ENCODE assay signal across 8 cellular contexts in genomic region chr6:79076881-79077641, GRCh38. TPM values are rescaled to one million over a fixed set of nuclear protein-coding genes. Genes with fewer than 3 reads are reported as not detected.
DNase-seq lines count a peak whose midpoint lies in the region; ATAC-seq, FAIRE-seq and TF ChIP-seq lines count a peak whose summit lies in the region.

No MANE protein-coding gene starts in this region.

- H3K4me3 ChIP-seq in DOHH2 (ENCODE audit: low read length) (peak overlapping the region; percentile 94), GM23248 (peak overlapping the region; percentile 95), Karpas-422 (ENCODE audit: low read length) (peak overlapping the region; percentile 73)
- peak overlapping the region; percentile 83 for H3K4me3 ChIP-seq in naive thymus-derived CD4-positive, alpha-beta T cell (ENCODE audit: low read length)

- H3K4me2 ChIP-seq in DOHH2 (ENCODE audit: low read length) (peak overlapping the region; percentile 71), GM23248 (ENCODE audit: unreplicated experiment) (peak overlapping the region; percentile 97), Karpas-422 (ENCODE audit: low read depth, low read length, poor library complexity, severe bottlenecking) (peak overlapping the region; percentile 91)

- intact Hi-C loops in activated T-helper 1 cell treated with anti-CD3 and anti-CD28 coated beads, Interleukin-12 subunit alpha, Interleukin-12 subunit beta, Interleukin-2, Interleukin-4 antibody, amounts not matched to agents 30 ng/mL and 10 ng/mL and 1 ng/mL, durations not matched to agents 14 hours and 24 hours and 36 hours (cut with micrococcal nuclease): loop anchor here (1.0 to 10.0 kb wide), 4 partner anchors 42 to 1088 kb away; no protein-coding TSS in a partner anchor
- intact Hi-C loops in naive thymus-derived CD4-positive, alpha-beta T cell (cut with micrococcal nuclease): loop anchor here (1.0 to 10.0 kb wide), 7 partner anchors 16 to 1030 kb away; partner anchors contain the start of genes BCKDHB (in 1 of the 2) and TTK (in 1 of the 2)

- H3K36me3 ChIP-seq in DOHH2 (ENCODE audit: control insufficient read depth, low read length) (peaks cover 51% of the 10 kb centered on the region), GM23248 (ENCODE audit: low read depth) (no peaks in the 10 kb centered on the region), Karpas-422 (ENCODE audit: insufficient read depth, low read length) (peaks cover 23% of the 10 kb centered on the region)
- H3K36me3 ChIP-seq in naive thymus-derived CD4-positive, alpha-beta T cell (ENCODE audit: control insufficient read depth in 2 of 3, insufficient read depth in 3 of 3, low read length in 3 of 3): peaks cover 0 to 12% (median 0%) of the 10 kb centered on the region in 3 experiments

- H3K27ac ChIP-seq in DOHH2 (ENCODE audit: low read depth, low read length): peak overlapping the region; percentile 77
- H3K27ac ChIP-seq in GM23248: peak overlapping the region; percentile 94
- peak overlapping the region; percentile 73 for H3K27ac ChIP-seq in Karpas-422 (ENCODE audit: low read length)
- peak overlapping the region; percentile 98 for H3K27ac ChIP-seq in naive thymus-derived CD4-positive, alpha-beta T cell (ENCODE audit: low read depth, low read length)

- H2AFZ ChIP-seq in GM23248: peak overlapping the region; percentile 86
- no peak overlapping the region for H2AFZ ChIP-seq in Karpas-422 (ENCODE audit: low read length)

- H3F3A ChIP-seq in DOHH2 (ENCODE audit: control insufficient read depth, insufficient read depth) (peaks cover 13% of the 10 kb centered on the region), GM23248 (ENCODE audit: insufficient read depth) (peaks cover 31% of the 10 kb centered on the region)

- H3K4me1 ChIP-seq in DOHH2 (ENCODE audit: control insufficient read depth, low read length) (peaks cover 65% of the 10 kb centered on the region), GM23248 (ENCODE audit: insufficient read depth) (peaks cover 27% of the 10 kb centered on the region), Karpas-422 (ENCODE audit: low read length) (peaks cover 56% of the 10 kb centered on the region)
- peaks cover 27 to 28% of the 10 kb centered on the region in 2 donors for H3K4me1 ChIP-seq in naive thymus-derived CD4-positive, alpha-beta T cell (ENCODE audit: control insufficient read depth in 2 of 2, insufficient read depth in 2 of 2, low read length in 2 of 2)

- peak; percentile 75 for ATAC-seq in naive thymus-derived CD4-positive, alpha-beta T cell
- ATAC-seq in stimulated activated effector memory CD8-positive, alpha-beta T cell treated with anti-CD3 and anti-CD28 coated beads, Interleukin-12 subunit alpha, Interleukin-12 subunit beta, amount 100 ng/mL, for 72 hours: peak; percentile 82

- FAIRE-seq in RCC 7860 (lab: Jason Lieb, UNC): no peak

- H3K4me3 Mint-ChIP-seq in activated T-helper 1 cell treated with anti-CD3 and anti-CD28 coated beads, Interleukin-12 subunit alpha, Interleukin-12 subunit beta, Interleukin-2, Interleukin-4 antibody, amounts not matched to agents 30 ng/mL and 10 ng/mL and 1 ng/mL, durations not matched to agents 14 hours and 24 hours and 36 hours: peak overlapping the region; percentile 88
- H3K4me3 Mint-ChIP-seq in naive thymus-derived CD4-positive, alpha-beta T cell: peak overlapping the region; percentile 87 to 97 (median 93)
- peak overlapping the region; percentile 89 for H3K4me3 Mint-ChIP-seq in stimulated activated effector memory CD8-positive, alpha-beta T cell treated with anti-CD3 and anti-CD28 coated beads, Interleukin-12 subunit alpha, Interleukin-12 subunit beta, amount 100 ng/mL, for 72 hours

- CTCF ChIA-PET in naive thymus-derived CD4-positive, alpha-beta T cell (lab: Charles Lee): interaction anchor here (0.6 kb wide), 1 partner anchor 176 kb away, joined by 3 read pairs; no protein-coding TSS in a partner anchor

- DNase-seq in GM23248 (peak; percentile 99), Karpas-422 (peak; percentile 96), RCC 7860 (ENCODE audit: low spot score) (peak; percentile 85), fibroblast of gingiva (ENCODE audit: low read depth) (peak; percentile 98)
- peak; percentile 85 for DNase-seq in activated T-helper 1 cell treated with anti-CD3 and anti-CD28 coated beads, Interleukin-12 subunit alpha, Interleukin-12 subunit beta, Interleukin-2, Interleukin-4 antibody, amounts not matched to agents 30 ng/mL and 10 ng/mL and 1 ng/mL, durations not matched to agents 14 hours and 24 hours and 36 hours (ENCODE audit: low spot score)
- peak; percentile 82 to 96 (median 93) for DNase-seq in naive thymus-derived CD4-positive, alpha-beta T cell
- peak; percentile 83 to 91 for DNase-seq in stimulated activated effector memory CD8-positive, alpha-beta T cell treated with anti-CD3 and anti-CD28 coated beads, Interleukin-12 subunit alpha, Interleukin-12 subunit beta, amount 100 ng/mL, for 72 hours (ENCODE audit: low spot score in 2 of 2)

- H3K9me3 ChIP-seq in DOHH2 (ENCODE audit: control insufficient read depth, insufficient read depth, low read length) (no peaks in the 10 kb centered on the region), GM23248 (ENCODE audit: low read depth) (no peaks in the 10 kb centered on the region), Karpas-422 (ENCODE audit: low read length) (no peaks in the 10 kb centered on the region)
- H3K9me3 ChIP-seq in naive thymus-derived CD4-positive, alpha-beta T cell (ENCODE audit: control insufficient read depth in 2 of 3, low read length in 3 of 3): no peaks in the 10 kb centered on the region

- no peaks in the 10 kb centered on the region for H3K9me2 ChIP-seq in DOHH2 (replicated peaks; ENCODE audit: control insufficient read depth, low read length)
- H3K9me2 ChIP-seq in GM23248 (ENCODE audit: insufficient read depth): no peaks in the 10 kb centered on the region
- no peaks in the 10 kb centered on the region for H3K9me2 ChIP-seq in Karpas-422 (replicated peaks; ENCODE audit: insufficient read depth, low read length)

- peaks cover 46% of the 10 kb centered on the region for H3K4me1 Mint-ChIP-seq in activated T-helper 1 cell treated with anti-CD3 and anti-CD28 coated beads, Interleukin-12 subunit alpha, Interleukin-12 subunit beta, Interleukin-2, Interleukin-4 antibody, amounts not matched to agents 30 ng/mL and 10 ng/mL and 1 ng/mL, durations not matched to agents 14 hours and 24 hours and 36 hours (ENCODE audit: low read depth)
- H3K4me1 Mint-ChIP-seq in naive thymus-derived CD4-positive, alpha-beta T cell: peaks cover 25 to 58% (median 53%) of the 10 kb centered on the region in 7 donors
- peaks cover 17% of the 10 kb centered on the region for H3K4me1 Mint-ChIP-seq in stimulated activated effector memory CD8-positive, alpha-beta T cell treated with anti-CD3 and anti-CD28 coated beads, Interleukin-12 subunit alpha, Interleukin-12 subunit beta, amount 100 ng/mL, for 72 hours

- WGBS in GM23248 (ENCODE audit: low coverage in 1 of 2, low lambda C conversion rate in 2 of 2, missing lambda C conversion rate in 2 of 2), 2 experiments: 1 to 3% methylated on average over 46 to 65 of the region's 78 CpGs

- POLR2A ChIA-PET in naive thymus-derived CD4-positive, alpha-beta T cell (lab: Charles Lee): interaction anchor here (1.0 to 5.6 kb wide), 12 partner anchors 10 to 1029 kb away, joined by 3 to 44 read pairs (median 8); partner anchors contain the start of genes BCKDHB, HMGN3 and LCA5

- TF ChIP-seq CTCF in DOHH2 (IDR thresholded peaks at IDR 0.05; ENCODE audit: low read depth, low read length, poor library complexity, severe bottlenecking): no peak

- no peaks in the 10 kb centered on the region for H3K9me3 Mint-ChIP-seq in activated T-helper 1 cell treated with anti-CD3 and anti-CD28 coated beads, Interleukin-12 subunit alpha, Interleukin-12 subunit beta, Interleukin-2, Interleukin-4 antibody, amounts not matched to agents 30 ng/mL and 10 ng/mL and 1 ng/mL, durations not matched to agents 14 hours and 24 hours and 36 hours
- H3K9me3 Mint-ChIP-seq in naive thymus-derived CD4-positive, alpha-beta T cell: peaks cover 0 to 9% (median 0%) of the 10 kb centered on the region in 11 donors
- no peaks in the 10 kb centered on the region for H3K9me3 Mint-ChIP-seq in stimulated activated effector memory CD8-positive, alpha-beta T cell treated with anti-CD3 and anti-CD28 coated beads, Interleukin-12 subunit alpha, Interleukin-12 subunit beta, amount 100 ng/mL, for 72 hours

- H3K9ac ChIP-seq in GM23248 (peak overlapping the region; percentile 92), Karpas-422 (ENCODE audit: low read length) (peak overlapping the region; percentile 84)

- H4K20me1 ChIP-seq in DOHH2 (ENCODE audit: control insufficient read depth, insufficient read depth, low read depth, low read length) (peaks cover 30% of the 10 kb centered on the region), GM23248 (ENCODE audit: insufficient read depth) (no peaks in the 10 kb centered on the region), Karpas-422 (ENCODE audit: insufficient read depth, low read depth, low read length) (no peaks in the 10 kb centered on the region)

- H3K36me3 Mint-ChIP-seq in activated T-helper 1 cell treated with anti-CD3 and anti-CD28 coated beads, Interleukin-12 subunit alpha, Interleukin-12 subunit beta, Interleukin-2, Interleukin-4 antibody, amounts not matched to agents 30 ng/mL and 10 ng/mL and 1 ng/mL, durations not matched to agents 14 hours and 24 hours and 36 hours (ENCODE audit: low read depth): peaks cover 8% of the 10 kb centered on the region
- H3K36me3 Mint-ChIP-seq in naive thymus-derived CD4-positive, alpha-beta T cell: peaks cover 0 to 13% (median 0%) of the 10 kb centered on the region in 5 donors
- H3K36me3 Mint-ChIP-seq in stimulated activated effector memory CD8-positive, alpha-beta T cell treated with anti-CD3 and anti-CD28 coated beads, Interleukin-12 subunit alpha, Interleukin-12 subunit beta, amount 100 ng/mL, for 72 hours: peaks cover 54% of the 10 kb centered on the region

- H3K27me3 Mint-ChIP-seq in activated T-helper 1 cell treated with anti-CD3 and anti-CD28 coated beads, Interleukin-12 subunit alpha, Interleukin-12 subunit beta, Interleukin-2, Interleukin-4 antibody, amounts not matched to agents 30 ng/mL and 10 ng/mL and 1 ng/mL, durations not matched to agents 14 hours and 24 hours and 36 hours (ENCODE audit: insufficient read depth): peaks cover 14% of the 10 kb centered on the region
- peaks cover 0 to 14% (median 6%) of the 10 kb centered on the region in 5 donors for H3K27me3 Mint-ChIP-seq in naive thymus-derived CD4-positive, alpha-beta T cell

- in situ Hi-C loops in GM23248 (cut with MboI): no loop called here

- H3K79me2 ChIP-seq in DOHH2 (ENCODE audit: control insufficient read depth, low read length) (peaks cover 68% of the 10 kb centered on the region), GM23248 (ENCODE audit: insufficient read depth) (peaks cover 45% of the 10 kb centered on the region), Karpas-422 (ENCODE audit: low read length) (peaks cover 50% of the 10 kb centered on the region)

- H3K27ac Mint-ChIP-seq in activated T-helper 1 cell treated with anti-CD3 and anti-CD28 coated beads, Interleukin-12 subunit alpha, Interleukin-12 subunit beta, Interleukin-2, Interleukin-4 antibody, amounts not matched to agents 30 ng/mL and 10 ng/mL and 1 ng/mL, durations not matched to agents 14 hours and 24 hours and 36 hours: peak overlapping the region; percentile 88
- H3K27ac Mint-ChIP-seq in naive thymus-derived CD4-positive, alpha-beta T cell: peak overlapping the region; percentile 84 to 96 (median 92)
- peak overlapping the region; percentile 95 for H3K27ac Mint-ChIP-seq in stimulated activated effector memory CD8-positive, alpha-beta T cell treated with anti-CD3 and anti-CD28 coated beads, Interleukin-12 subunit alpha, Interleukin-12 subunit beta, amount 100 ng/mL, for 72 hours

- no peaks in the 10 kb centered on the region for H3K27me3 ChIP-seq in DOHH2 (ENCODE audit: control insufficient read depth, low read length)
- H3K27me3 ChIP-seq in GM23248 (replicated peaks; ENCODE audit: insufficient read depth): no peaks in the 10 kb centered on the region
- no peaks in the 10 kb centered on the region for H3K27me3 ChIP-seq in Karpas-422 (ENCODE audit: low read length)
- H3K27me3 ChIP-seq in naive thymus-derived CD4-positive, alpha-beta T cell (ENCODE audit: control insufficient read depth in 2 of 2, insufficient read depth in 2 of 2, low read length in 2 of 2): no peaks in the 10 kb centered on the region

RNA-seq across cellular contexts. Expression of gene PHIP, which starts 1.0 kb away (rescaled TPM):
- total RNA-seq in GM23248 (2014; rRNA removed; shearing (Covaris generic)): 14.5 and 15.9 TPM in 2 replicates
- 7.4 and 9.0 TPM in 2 replicates for polyA plus RNA-seq in GM23248 (2016; fragmentation: Nextera tagmentation; extraction: Ambion mirVana)
- total RNA-seq in Karpas-422 (2014; rRNA removed; shearing (Covaris generic); ENCODE audit: low replicate concordance): 27.6 and 52.4 TPM in 2 replicates
- 34.8 and 37.2 TPM in 2 replicates for total RNA-seq in activated T-helper 1 cell treated with anti-CD3 and anti-CD28 coated beads, Interleukin-12 subunit alpha, Interleukin-12 subunit beta, Interleukin-2, Interleukin-4 antibody, amounts not matched to agents 30 ng/mL and 10 ng/mL and 1 ng/mL, durations not matched to agents 14 hours and 24 hours and 36 hours
- total RNA-seq in naive thymus-derived CD4-positive, alpha-beta T cell: 10 to 100 TPM; 34.0 to 46.8 (median 41.6) TPM
- polyA plus RNA-seq in naive thymus-derived CD4-positive, alpha-beta T cell: 10 to 100 TPM; 13.4 to 14.4 TPM

Comparison
In these comparisons a context has a peak if more than half of its experiments do, and no peak if none do; other contexts are left out.
1. Peak in every context shown above with its lines: DNase-seq, ATAC-seq, H3K4me3 ChIP-seq and H3K27ac ChIP-seq.